Comparison of ENCODE assay signal across 8 cellular contexts in the genomic region with DNA sequence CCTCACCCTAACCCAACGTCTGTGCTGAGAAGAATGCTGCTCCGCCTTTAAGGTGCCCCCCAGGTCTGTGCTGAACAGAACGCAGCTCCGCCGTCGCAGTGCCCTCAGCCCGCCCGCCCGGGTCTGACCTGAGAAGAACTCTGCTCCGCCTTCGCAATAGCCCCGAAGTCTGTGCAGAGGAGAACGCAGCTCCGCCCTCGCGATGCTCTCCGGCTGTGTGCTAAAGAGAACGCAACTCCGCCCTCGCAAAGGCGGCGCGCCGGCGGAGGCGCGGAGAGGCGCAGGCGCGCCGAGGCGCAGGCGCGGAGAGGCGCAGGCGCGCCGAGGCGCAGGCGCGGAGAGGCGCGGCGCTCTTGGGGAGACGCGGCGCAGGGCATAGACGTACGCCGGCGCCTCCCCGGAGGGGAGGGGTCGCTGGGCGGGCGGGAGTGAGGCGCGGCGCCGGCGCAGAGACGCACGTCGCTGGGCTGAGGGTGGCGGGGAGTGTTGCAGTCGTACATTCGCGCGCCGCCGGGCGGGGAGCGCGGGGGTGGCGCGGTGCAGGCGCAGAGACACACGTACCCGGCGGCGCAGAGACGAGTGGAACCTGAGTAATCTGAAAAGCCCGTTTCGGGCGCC. TPM values are rescaled to one million over a fixed set of nuclear protein-coding genes. Genes with fewer than 3 reads are reported as not detected.
A peak's percentile ranks its signal among the peaks of the same experiment; 100 is the strongest.
DNase-seq lines count a peak whose midpoint lies in the region; ATAC-seq, FAIRE-seq and TF ChIP-seq lines count a peak whose summit lies in the region.
"Not testable (repeated sequence)": the region's sequence is repeated elsewhere in the genome, so short reads cannot be mapped to it uniquely, and the experiment has no call there.

No MANE protein-coding gene starts in this region.

- peak overlapping the region; percentile 82 for H3K4me3 ChIP-seq in HUES6 (ENCODE audit: low read depth, low read length)
- peak overlapping the region; percentile 45 to 55 (median 54) for H3K4me3 ChIP-seq in mammary epithelial cell (replicated peaks in 1 of 3; ENCODE audit: insufficient read depth in 1 of 3, low read depth in 2 of 3, low read length in 3 of 3)
- peak overlapping the region; percentile 54 for H3K4me3 ChIP-seq in right cardiac atrium (ENCODE audit: low read length)
- H3K4me3 ChIP-seq in pancreas: peak overlapping the region; percentile 22 to 49 (median 43)

- not testable (repeated sequence) for TF ChIP-seq CTCF in mammary epithelial cell (conservative IDR thresholded peaks at IDR 0.05 in 1 of 2, IDR thresholded peaks at IDR 0.05 in 1 of 2; ENCODE audit: extremely low read depth in 1 of 2, insufficient read depth in 1 of 2, low read depth in 1 of 2, low read length in 2 of 2); pancreas (IDR thresholded peaks at IDR 0.05)

- H3K4me2 ChIP-seq in mammary epithelial cell (ENCODE audit: insufficient read depth, low read depth, low read length): peak overlapping the region; percentile 40

- not testable (repeated sequence) for H3K27me3 ChIP-seq in HUES6 (ENCODE audit: control insufficient read depth, insufficient read depth, low read length); mammary epithelial cell (ENCODE audit: insufficient read depth, low read length); right cardiac atrium (ENCODE audit: control insufficient read depth, insufficient read depth); pancreas

- not testable (repeated sequence) for H3K27me3 Mint-ChIP-seq in stimulated activated naive B cell treated with anti-CD40 and anti-IgM and Interleukin-4, amounts not matched to agents 10 μg/mL and 1 μg/mL and 100 μg/mL, for 72 hours

- H3K9me3 ChIP-seq in HUES6 (ENCODE audit: control insufficient read depth, insufficient read depth, low read depth, low read length); mammary epithelial cell (replicated peaks; ENCODE audit: insufficient read depth, low read length); right cardiac atrium (ENCODE audit: control insufficient read depth, low read length); pancreas: not testable (repeated sequence)

- peak; percentile 94 for DNase-seq in ELF-1 (ENCODE audit: low read depth, low spot score)
- peak; percentile 75 to 86 for DNase-seq in activated CD4-positive, alpha-beta T cell treated with anti-CD3 and anti-CD28 coated beads for 4 hours
- peak; percentile 91 for DNase-seq in mammary epithelial cell
- DNase-seq in right cardiac atrium: peak; percentile 87 to 96 (median 95)
- DNase-seq in pancreas: peak; percentile 82 to 94 (median 90)
- DNase-seq in stimulated activated naive B cell treated with anti-CD40 and anti-IgM and Interleukin-4, amounts not matched to agents 10 μg/mL and 1 μg/mL and 100 μg/mL, for 72 hours: peak; percentile 91

- peak overlapping the region; percentile 96 for H3K27ac Mint-ChIP-seq in stimulated activated naive B cell treated with anti-CD40 and anti-IgM and Interleukin-4, amounts not matched to agents 10 μg/mL and 1 μg/mL and 100 μg/mL, for 72 hours

- H3K4me1 Mint-ChIP-seq in stimulated activated naive B cell treated with anti-CD40 and anti-IgM and Interleukin-4, amounts not matched to agents 10 μg/mL and 1 μg/mL and 100 μg/mL, for 72 hours: peaks cover 5 to 18% of the 10 kb centered on the region in 2 donors

- H3K9me3 Mint-ChIP-seq in stimulated activated naive B cell treated with anti-CD40 and anti-IgM and Interleukin-4, amounts not matched to agents 10 μg/mL and 1 μg/mL and 100 μg/mL, for 72 hours: not testable (repeated sequence)

- CTCF ChIA-PET in mammary epithelial cell (lab: Charles Lee; ENCODE audit: low non-redundant PET): not testable (repeated sequence)

- BruUV-seq in mammary epithelial cell (replicated peaks; lab: Mats Ljungman, UMichigan): not testable (repeated sequence)

- 0% methylated on average over 2 of the region's 84 CpGs for WGBS in mammary epithelial cell (ENCODE audit: low coverage, missing lambda C conversion rate)
- 1% methylated on average over 84 of the region's 84 CpGs for WGBS in right cardiac atrium
- 1 to 6% methylated on average over 61 to 84 of the region's 84 CpGs for WGBS in pancreas, 2 donors

- not testable (repeated sequence) for H3K27ac ChIP-seq in HUES6 (ENCODE audit: low read depth, low read length)
- H3K27ac ChIP-seq in mammary epithelial cell (ENCODE audit: insufficient read depth, low read depth, low read length): peak overlapping the region; percentile 22
- H3K27ac ChIP-seq in right cardiac atrium (ENCODE audit: low read length): peak overlapping the region; percentile 93
- H3K27ac ChIP-seq in pancreas: peak overlapping the region; percentile 59 to 88 (median 78)

- peak overlapping the region; percentile 95 to 97 for H3K4me3 Mint-ChIP-seq in stimulated activated naive B cell treated with anti-CD40 and anti-IgM and Interleukin-4, amounts not matched to agents 10 μg/mL and 1 μg/mL and 100 μg/mL, for 72 hours

- H3K36me3 Mint-ChIP-seq in stimulated activated naive B cell treated with anti-CD40 and anti-IgM and Interleukin-4, amounts not matched to agents 10 μg/mL and 1 μg/mL and 100 μg/mL, for 72 hours: not testable (repeated sequence)

- peak; percentile 100 for ATAC-seq in GM21723 (IDR thresholded peaks at IDR 0.05; ENCODE audit: unreplicated experiment)
- peak; percentile 94 to 98 for ATAC-seq in right cardiac atrium
- peak; percentile 77 to 100 (median 96) for ATAC-seq in pancreas
- peak; percentile 95 to 98 for ATAC-seq in stimulated activated naive B cell treated with anti-CD40 and anti-IgM and Interleukin-4, amounts not matched to agents 10 μg/mL and 1 μg/mL and 100 μg/mL, for 72 hours (replicated peaks)

- H3K4me1 ChIP-seq in HUES6 (ENCODE audit: control insufficient read depth, insufficient read depth, low read length); mammary epithelial cell (ENCODE audit: insufficient read depth, low read length); right cardiac atrium (ENCODE audit: control insufficient read depth, insufficient read depth, low read length); pancreas: not testable (repeated sequence)

- H3K79me2 ChIP-seq in mammary epithelial cell (ENCODE audit: insufficient read depth, low read length): not testable (repeated sequence)

- H4K20me1 ChIP-seq in mammary epithelial cell (ENCODE audit: insufficient read depth, low read length): not testable (repeated sequence)

- peak overlapping the region; percentile 68 for H3K9ac ChIP-seq in HUES6 (ENCODE audit: low read length)
- H3K9ac ChIP-seq in mammary epithelial cell (ENCODE audit: insufficient read depth, low read length): not testable (repeated sequence)

- dilution Hi-C loops in mammary epithelial cell (cut with HindIII; ENCODE audit: low sequenced_read_pairs): not testable (repeated sequence)

- not testable (repeated sequence) for H3K36me3 ChIP-seq in HUES6 (ENCODE audit: control insufficient read depth, insufficient read depth, low read length); mammary epithelial cell (ENCODE audit: insufficient read depth, low read length); pancreas

- FAIRE-seq in pancreas (lab: Jason Lieb, UNC): not testable (repeated sequence)

- H2AFZ ChIP-seq in mammary epithelial cell (ENCODE audit: low read depth, low read length): peak overlapping the region; percentile 79

- intact Hi-C loops in mammary epithelial cell (cut with micrococcal nuclease); right cardiac atrium (cut with DNase I); pancreas (cut with DNase I): not testable (repeated sequence)

- in situ Hi-C loops in mammary epithelial cell (cut with MboI; ENCODE audit: low sequenced_read_pairs in 2 of 2): not testable (repeated sequence)

RNA-seq across cellular contexts. Expression of a gene that starts 23.5 kb away (rescaled TPM):
- 10 to 100 TPM in 1 of 2 donors, 1 to 10 TPM in 1; 7.3 to 14.1 TPM for total RNA-seq in mammary epithelial cell
- 10.6 TPM for polyA plus RNA-seq in mammary epithelial cell
- polyA minus RNA-seq in mammary epithelial cell: 42.7 TPM
- 10 to 100 TPM in 3 of 4 donors, 1 to 10 TPM in 1; 8.6 to 11.8 (median 10.6) TPM for total RNA-seq in right cardiac atrium
- polyA plus RNA-seq in right cardiac atrium: 8.5 TPM
- total RNA-seq in pancreas: 10 to 100 TPM in 1 of 6 donors, 1 to 10 TPM in 5; 5.2 to 12.5 (median 7.1) TPM
- 10 to 100 TPM; 15.6 to 17.7 TPM for polyA plus RNA-seq in pancreas
